In genomic region chr18:9899550-9899930, GRCh38 we compare ENCODE assay signal across 3 cellular contexts.
TF ChIP-seq lines count a peak whose summit lies in the region.
"Not testable (repeated sequence)": the region's sequence is repeated elsewhere in the genome, so short reads cannot be mapped to it uniquely, and the experiment has no call there.

No MANE protein-coding gene starts in this region.

TF ChIP-seq in WTC11, 78 proteins besides CTCF, POLR2A, EP300 and RAD21:
- peak; percentile 72; the same call in 1 of the 2 replicates for TF ChIP-seq ZNF121 (CRISPR knock-in tag; IDR thresholded peaks at IDR 0.05)

TF ChIP-seq in K562, 482 proteins besides CTCF, POLR2A, EP300 and RAD21:
- TF ChIP-seq TFAP4 (CRISPR knock-in tag; IDR thresholded peaks at IDR 0.05; ENCODE audit: borderline replicate concordance) (peak; percentile 2), ZNF121 (CRISPR knock-in tag; conservative IDR thresholded peaks at IDR 0.05) (peak; percentile 93), SMARCA5 (IDR thresholded peaks at IDR 0.05) (peak; percentile 45; the same call in 1 of the 2 replicates), ZNF740 (tag; IDR thresholded peaks at IDR 0.05) (0 out of 4 replicates have a peak, but pooled peaks of 1 of the 2 experiments have one; percentile 10), RBM25 (IDR thresholded peaks at IDR 0.05; ENCODE audit: low read depth, low read length, severe bottlenecking) (peak; percentile 18), ZNF311 (CRISPR knock-in tag; IDR thresholded peaks at IDR 0.05) (0 out of 2 replicates have a peak, but pooled peaks have one; percentile 12), MYC (CRISPR knock-in tag; IDR thresholded peaks at IDR 0.05; ENCODE audit: borderline replicate concordance, low read depth) (0 out of 2 replicates have a peak, but pooled peaks have one; percentile 22), NR2C2 (tag; IDR thresholded peaks at IDR 0.05) (0 out of 2 replicates have a peak, but pooled peaks have one; percentile 4), DMBX1 (CRISPR knock-in tag; IDR thresholded peaks at IDR 0.05; ENCODE audit: borderline replicate concordance) (0 out of 2 replicates have a peak, but pooled peaks have one; percentile 14), BCOR (IDR thresholded peaks at IDR 0.05) (peak; percentile 35; the same call in 1 of the 2 replicates)
- not testable (repeated sequence) for TF ChIP-seq ZNF740 (CRISPR knock-in tag; IDR thresholded peaks at IDR 0.05); MYC (IDR thresholded peaks at IDR 0.05; ENCODE audit: low read depth, low read length); NR2C2 (CRISPR knock-in tag; IDR thresholded peaks at IDR 0.05)

TF ChIP-seq in HepG2, 621 proteins besides CTCF, POLR2A, EP300 and RAD21:
- TF ChIP-seq ZNF121 (CRISPR knock-in tag; IDR thresholded peaks at IDR 0.05): peak; percentile 34; the same call in 1 of the 2 replicates
